Comparison of ENCODE assay signal across 20 cellular contexts in genomic region chr5:84372066-84372700, GRCh38. TPM values are rescaled to one million over a fixed set of nuclear protein-coding genes. Genes with fewer than 3 reads are reported as not detected.
DNase-seq lines count a peak whose midpoint lies in the region; TF ChIP-seq lines count a peak whose summit lies in the region.
"Had no signal": no experiment of that assay in that cellular context is flagged by ENCODE, and none has a peak within 500 bp of the region (broad histone marks: within the 10 kb centered on the region; RNA-seq: fewer than 3 reads in every experiment).

No MANE protein-coding gene starts in this region.

- peak overlapping the region; percentile 88 for H2AFZ ChIP-seq in ACC112 (ENCODE audit: low read length, unreplicated experiment)

- peak overlapping the region; percentile 61 for H3K4me3 ChIP-seq in ACC112 (ENCODE audit: low read depth, low read length)
- H3K4me3 ChIP-seq in cardiac fibroblast (replicated peaks in 1 of 2; ENCODE audit: low read depth in 2 of 2, low read length in 2 of 2), result no peak overlapping the region
- H3K4me3 ChIP-seq: lung, psoas muscle, upper lobe of right lung had no signal

- DNase-seq in M059J (ENCODE audit: low read depth) (peak; percentile 72), cardiac fibroblast (ENCODE audit: low read depth in 2 of 2) (peak; percentile 88 to 89), kidney glomerular epithelial cell (lab: John Stamatoyannopoulos, UW) (peak; percentile 68), GF-D8 (lab: John Stamatoyannopoulos, UW) (no peak), NCI-H2171 (lab: John Stamatoyannopoulos, UW) (no peak), hypothalamus (lab: John Stamatoyannopoulos, UW) (no peak), NCI-H1048 (lab: John Stamatoyannopoulos, UW) (no peak)
- DNase-seq: activated CD4-positive, alpha-beta T cell treated with anti-CD3 and anti-CD28 coated beads, Interleukin-2, amount 10 ng/mL, durations not matched to agents 24 days and 14 days; activated CD8-positive, alpha-beta memory T cell treated with anti-CD3 and anti-CD28 coated beads, Interleukin-2, amount 50 U/mL, for 48 hours; activated naive CD4-positive, alpha-beta T cell; CD8-positive, alpha-beta T cell; effector memory CD4-positive, alpha-beta T cell; foreskin melanocyte; Kasumi-1; psoas muscle; stimulated activated naive CD4-positive, alpha-beta T cell treated with Interleukin-2 at 50 U/mL for 16 hours; upper lobe of right lung had no signal

- TF ChIP-seq CTCF in cardiac fibroblast (IDR thresholded peaks at IDR 0.05; ENCODE audit: low read depth, low read length), result no peak

- H3K27ac ChIP-seq in ACC112 (ENCODE audit: low read depth, low read length), result peak overlapping the region; percentile 68
- H3K27ac ChIP-seq: psoas muscle, upper lobe of right lung had no signal

- no peaks in the 10 kb centered on the region for H3K27me3 ChIP-seq in ACC112 (ENCODE audit: insufficient read depth, low read length)
- H3K27me3 ChIP-seq: upper lobe of right lung had no signal

- H3K79me2 ChIP-seq in ACC112 (ENCODE audit: control insufficient read depth, insufficient read depth, low read length, unreplicated experiment), result no peaks in the 10 kb centered on the region

- no peaks in the 10 kb centered on the region for H3K36me3 ChIP-seq in ACC112 (ENCODE audit: insufficient read depth, low read length)
- H3K36me3 ChIP-seq: upper lobe of right lung had no signal

- peaks cover 31% of the 10 kb centered on the region for H3K4me1 ChIP-seq in ACC112 (ENCODE audit: control insufficient read depth, insufficient read depth, low read length, unreplicated experiment)
- H3K4me1 ChIP-seq: psoas muscle, upper lobe of right lung had no signal

RNA-seq across cellular contexts. Expression of gene EDIL3, which starts 12.5 kb away (rescaled TPM):
- 73.0 and 109 TPM in 2 replicates for total RNA-seq in M059J (2014; rRNA removed; shearing (Covaris generic))
- total RNA-seq: activated CD4-positive, alpha-beta T cell treated with anti-CD3 and anti-CD28 coated beads, Interleukin-2, amount 10 ng/mL, durations not matched to agents 24 days and 14 days; CD8-positive, alpha-beta T cell; natural killer cell treated with Interleukin-12 subunit alpha and Interleukin-12 subunit beta and Interleukin-15 and Interleukin-18, amount 100 ng/mL, for 72 hours had no signal

Comparison
In these comparisons a context has a peak if more than half of its experiments do, and no peak if none do; other contexts are left out.
1. DNase-seq: peak in M059J (single experiment), cardiac fibroblast (2 of 2) and kidney glomerular epithelial cell (single experiment); none in GF-D8 (single experiment), NCI-H2171 (single experiment), hypothalamus (0 of 51) and NCI-H1048 (single experiment).